ENCODE assay signal across 1 cellular context in the genomic region with DNA sequence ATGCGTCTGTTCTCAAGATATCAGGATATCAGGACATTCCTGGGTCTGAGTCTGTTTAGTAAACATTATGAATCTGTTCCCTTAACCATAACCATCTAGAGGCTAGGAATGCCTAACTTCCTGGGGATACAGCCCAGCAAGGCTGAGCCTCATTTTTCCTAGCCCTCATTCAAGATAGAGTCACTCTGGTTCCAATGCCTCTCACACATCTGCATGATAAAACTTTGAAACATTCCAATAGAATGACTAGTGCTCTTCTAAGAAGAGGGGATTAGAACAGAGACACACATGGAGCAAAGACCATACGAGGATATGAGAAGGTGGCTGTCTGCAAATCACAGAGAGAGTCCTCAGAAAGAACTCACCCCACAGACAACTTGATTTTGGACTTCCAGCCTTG.
A peak's percentile ranks its signal among the peaks of the same experiment; 100 is the strongest.
TF ChIP-seq lines count a peak whose summit lies in the region.

No MANE protein-coding gene starts in this region.

TF ChIP-seq in H1, 55 proteins besides CTCF, POLR2A, EP300 and RAD21:
- TF ChIP-seq CHD1 (IDR thresholded peaks at IDR 0.05; ENCODE audit: low read depth, low read length), result no peak
- no peak for TF ChIP-seq KDM5A (IDR thresholded peaks at IDR 0.05; ENCODE audit: low read length)
- TF ChIP-seq SP2 (IDR thresholded peaks at IDR 0.05; ENCODE audit: low read length), result no peak
- TF ChIP-seq CTBP2 (IDR thresholded peaks at IDR 0.05; ENCODE audit: borderline replicate concordance, insufficient read depth, insufficient read length, low read length), result no peak
- TF ChIP-seq HDAC2 (IDR thresholded peaks at IDR 0.05; ENCODE audit: borderline replicate concordance in 1 of 2, low read depth in 2 of 2, low read length in 2 of 2), result no peak
- 0 out of 2 replicates have a peak, but pooled peaks have one; percentile 33 for TF ChIP-seq TEAD4 (IDR thresholded peaks at IDR 0.05; ENCODE audit: low read depth, low read length)
- no peak for TF ChIP-seq USF2 (IDR thresholded peaks at IDR 0.05; ENCODE audit: low read length)
- TF ChIP-seq RXRA (IDR thresholded peaks at IDR 0.05; ENCODE audit: insufficient read depth, low read depth, low read length), result no peak
- TF ChIP-seq SRF (IDR thresholded peaks at IDR 0.05; ENCODE audit: low read depth, low read length), result no peak
- peak; percentile 74; the same call in 1 of the 2 replicates for TF ChIP-seq JUN (IDR thresholded peaks at IDR 0.05; ENCODE audit: low read depth, low read length)
- no peak for TF ChIP-seq CHD2 (IDR thresholded peaks at IDR 0.05; ENCODE audit: low read length)
- TF ChIP-seq CBX5 (IDR thresholded peaks at IDR 0.05; ENCODE audit: low read depth, low read length), result no peak
- no peak for TF ChIP-seq RFX5 (IDR thresholded peaks at IDR 0.05; ENCODE audit: borderline replicate concordance, low read depth, low read length)
- TF ChIP-seq YY1 (IDR thresholded peaks at IDR 0.05; ENCODE audit: low read depth, low read length), result no peak
- TF ChIP-seq, protein P1, sequence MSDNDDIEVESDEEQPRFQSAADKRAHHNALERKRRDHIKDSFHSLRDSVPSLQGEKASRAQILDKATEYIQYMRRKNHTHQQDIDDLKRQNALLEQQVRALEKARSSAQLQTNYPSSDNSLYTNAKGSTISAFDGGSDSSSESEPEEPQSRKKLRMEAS (IDR thresholded peaks at IDR 0.05), result peak; percentile 43; the same call in 1 of the 2 replicates
- peak; percentile 94 for TF ChIP-seq JUND (IDR thresholded peaks at IDR 0.05; ENCODE audit: low read length)
- TF ChIP-seq ATF2 (IDR thresholded peaks at IDR 0.05; ENCODE audit: low read length), result 0 out of 2 replicates have a peak, but pooled peaks have one; percentile 65
- TF ChIP-seq CEBPB (IDR thresholded peaks at IDR 0.05; ENCODE audit: low read depth, low read length), result no peak
- no peak for TF ChIP-seq KDM4A (IDR thresholded peaks at IDR 0.05; ENCODE audit: low read depth, low read length, severe bottlenecking)
- peak; percentile 13 for TF ChIP-seq ASH2L (IDR thresholded peaks at IDR 0.05; ENCODE audit: low read length)
- TF ChIP-seq GTF2F1 (IDR thresholded peaks at IDR 0.05; ENCODE audit: borderline replicate concordance, low read depth, low read length), result no peak
- TF ChIP-seq, protein P2, sequence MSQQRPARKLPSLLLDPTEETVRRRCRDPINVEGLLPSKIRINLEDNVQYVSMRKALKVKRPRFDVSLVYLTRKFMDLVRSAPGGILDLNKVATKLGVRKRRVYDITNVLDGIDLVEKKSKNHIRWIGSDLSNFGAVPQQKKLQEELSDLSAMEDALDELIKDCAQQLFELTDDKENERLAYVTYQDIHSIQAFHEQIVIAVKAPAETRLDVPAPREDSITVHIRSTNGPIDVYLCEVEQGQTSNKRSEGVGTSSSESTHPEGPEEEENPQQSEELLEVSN (IDR thresholded peaks at IDR 0.05), result no peak
- no peak for TF ChIP-seq TCF12 (IDR thresholded peaks at IDR 0.05; ENCODE audit: low read depth, low read length)
- no peak for TF ChIP-seq SAP30 (IDR thresholded peaks at IDR 0.05; ENCODE audit: insufficient read depth, insufficient replicate concordance, low read length)
- TF ChIP-seq EGR1 (IDR thresholded peaks at IDR 0.05; ENCODE audit: borderline replicate concordance, low read depth, low read length), result no peak
- TF ChIP-seq NRF1 (IDR thresholded peaks at IDR 0.05; ENCODE audit: low read depth, low read length), result no peak
- no peak for TF ChIP-seq CREB1 (IDR thresholded peaks at IDR 0.05)
- TF ChIP-seq NANOG (IDR thresholded peaks at IDR 0.05; ENCODE audit: insufficient read depth, low read depth, low read length, poor library complexity, severe bottlenecking), result no peak
- TF ChIP-seq BRCA1 (IDR thresholded peaks at IDR 0.05; ENCODE audit: low read depth, low read length), result no peak
- TF ChIP-seq SIX5 (IDR thresholded peaks at IDR 0.05; ENCODE audit: low read depth, low read length), result no peak
- no peak for TF ChIP-seq TAF1 (IDR thresholded peaks at IDR 0.05; ENCODE audit: low read depth, low read length)
- no peak for TF ChIP-seq HDAC6 (IDR thresholded peaks at IDR 0.05; ENCODE audit: low read depth, low read length)
- TF ChIP-seq RNF2 (IDR thresholded peaks at IDR 0.05; ENCODE audit: borderline replicate concordance, low read depth, low read length, missing control alignments, poor library complexity, severe bottlenecking), result no peak
- TF ChIP-seq CBX8 (IDR thresholded peaks at IDR 0.05; ENCODE audit: borderline replicate concordance, low read depth, low read length), result no peak
- TF ChIP-seq, protein P3, sequence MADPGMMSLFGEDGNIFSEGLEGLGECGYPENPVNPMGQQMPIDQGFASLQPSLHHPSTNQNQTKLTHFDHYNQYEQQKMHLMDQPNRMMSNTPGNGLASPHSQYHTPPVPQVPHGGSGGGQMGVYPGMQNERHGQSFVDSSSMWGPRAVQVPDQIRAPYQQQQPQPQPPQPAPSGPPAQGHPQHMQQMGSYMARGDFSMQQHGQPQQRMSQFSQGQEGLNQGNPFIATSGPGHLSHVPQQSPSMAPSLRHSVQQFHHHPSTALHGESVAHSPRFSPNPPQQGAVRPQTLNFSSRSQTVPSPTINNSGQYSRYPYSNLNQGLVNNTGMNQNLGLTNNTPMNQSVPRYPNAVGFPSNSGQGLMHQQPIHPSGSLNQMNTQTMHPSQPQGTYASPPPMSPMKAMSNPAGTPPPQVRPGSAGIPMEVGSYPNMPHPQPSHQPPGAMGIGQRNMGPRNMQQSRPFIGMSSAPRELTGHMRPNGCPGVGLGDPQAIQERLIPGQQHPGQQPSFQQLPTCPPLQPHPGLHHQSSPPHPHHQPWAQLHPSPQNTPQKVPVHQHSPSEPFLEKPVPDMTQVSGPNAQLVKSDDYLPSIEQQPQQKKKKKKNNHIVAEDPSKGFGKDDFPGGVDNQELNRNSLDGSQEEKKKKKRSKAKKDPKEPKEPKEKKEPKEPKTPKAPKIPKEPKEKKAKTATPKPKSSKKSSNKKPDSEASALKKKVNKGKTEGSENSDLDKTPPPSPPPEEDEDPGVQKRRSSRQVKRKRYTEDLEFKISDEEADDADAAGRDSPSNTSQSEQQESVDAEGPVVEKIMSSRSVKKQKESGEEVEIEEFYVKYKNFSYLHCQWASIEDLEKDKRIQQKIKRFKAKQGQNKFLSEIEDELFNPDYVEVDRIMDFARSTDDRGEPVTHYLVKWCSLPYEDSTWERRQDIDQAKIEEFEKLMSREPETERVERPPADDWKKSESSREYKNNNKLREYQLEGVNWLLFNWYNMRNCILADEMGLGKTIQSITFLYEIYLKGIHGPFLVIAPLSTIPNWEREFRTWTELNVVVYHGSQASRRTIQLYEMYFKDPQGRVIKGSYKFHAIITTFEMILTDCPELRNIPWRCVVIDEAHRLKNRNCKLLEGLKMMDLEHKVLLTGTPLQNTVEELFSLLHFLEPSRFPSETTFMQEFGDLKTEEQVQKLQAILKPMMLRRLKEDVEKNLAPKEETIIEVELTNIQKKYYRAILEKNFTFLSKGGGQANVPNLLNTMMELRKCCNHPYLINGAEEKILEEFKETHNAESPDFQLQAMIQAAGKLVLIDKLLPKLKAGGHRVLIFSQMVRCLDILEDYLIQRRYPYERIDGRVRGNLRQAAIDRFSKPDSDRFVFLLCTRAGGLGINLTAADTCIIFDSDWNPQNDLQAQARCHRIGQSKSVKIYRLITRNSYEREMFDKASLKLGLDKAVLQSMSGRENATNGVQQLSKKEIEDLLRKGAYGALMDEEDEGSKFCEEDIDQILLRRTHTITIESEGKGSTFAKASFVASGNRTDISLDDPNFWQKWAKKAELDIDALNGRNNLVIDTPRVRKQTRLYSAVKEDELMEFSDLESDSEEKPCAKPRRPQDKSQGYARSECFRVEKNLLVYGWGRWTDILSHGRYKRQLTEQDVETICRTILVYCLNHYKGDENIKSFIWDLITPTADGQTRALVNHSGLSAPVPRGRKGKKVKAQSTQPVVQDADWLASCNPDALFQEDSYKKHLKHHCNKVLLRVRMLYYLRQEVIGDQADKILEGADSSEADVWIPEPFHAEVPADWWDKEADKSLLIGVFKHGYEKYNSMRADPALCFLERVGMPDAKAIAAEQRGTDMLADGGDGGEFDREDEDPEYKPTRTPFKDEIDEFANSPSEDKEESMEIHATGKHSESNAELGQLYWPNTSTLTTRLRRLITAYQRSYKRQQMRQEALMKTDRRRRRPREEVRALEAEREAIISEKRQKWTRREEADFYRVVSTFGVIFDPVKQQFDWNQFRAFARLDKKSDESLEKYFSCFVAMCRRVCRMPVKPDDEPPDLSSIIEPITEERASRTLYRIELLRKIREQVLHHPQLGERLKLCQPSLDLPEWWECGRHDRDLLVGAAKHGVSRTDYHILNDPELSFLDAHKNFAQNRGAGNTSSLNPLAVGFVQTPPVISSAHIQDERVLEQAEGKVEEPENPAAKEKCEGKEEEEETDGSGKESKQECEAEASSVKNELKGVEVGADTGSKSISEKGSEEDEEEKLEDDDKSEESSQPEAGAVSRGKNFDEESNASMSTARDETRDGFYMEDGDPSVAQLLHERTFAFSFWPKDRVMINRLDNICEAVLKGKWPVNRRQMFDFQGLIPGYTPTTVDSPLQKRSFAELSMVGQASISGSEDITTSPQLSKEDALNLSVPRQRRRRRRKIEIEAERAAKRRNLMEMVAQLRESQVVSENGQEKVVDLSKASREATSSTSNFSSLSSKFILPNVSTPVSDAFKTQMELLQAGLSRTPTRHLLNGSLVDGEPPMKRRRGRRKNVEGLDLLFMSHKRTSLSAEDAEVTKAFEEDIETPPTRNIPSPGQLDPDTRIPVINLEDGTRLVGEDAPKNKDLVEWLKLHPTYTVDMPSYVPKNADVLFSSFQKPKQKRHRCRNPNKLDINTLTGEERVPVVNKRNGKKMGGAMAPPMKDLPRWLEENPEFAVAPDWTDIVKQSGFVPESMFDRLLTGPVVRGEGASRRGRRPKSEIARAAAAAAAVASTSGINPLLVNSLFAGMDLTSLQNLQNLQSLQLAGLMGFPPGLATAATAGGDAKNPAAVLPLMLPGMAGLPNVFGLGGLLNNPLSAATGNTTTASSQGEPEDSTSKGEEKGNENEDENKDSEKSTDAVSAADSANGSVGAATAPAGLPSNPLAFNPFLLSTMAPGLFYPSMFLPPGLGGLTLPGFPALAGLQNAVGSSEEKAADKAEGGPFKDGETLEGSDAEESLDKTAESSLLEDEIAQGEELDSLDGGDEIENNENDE (IDR thresholded peaks at IDR 0.05; ENCODE audit: insufficient replicate concordance, low read length), result no peak
- no peak for TF ChIP-seq KDM1A (IDR thresholded peaks at IDR 0.05; ENCODE audit: borderline replicate concordance, low read length)
